8 cellular contexts compared by ENCODE assay signal in the genomic region with DNA sequence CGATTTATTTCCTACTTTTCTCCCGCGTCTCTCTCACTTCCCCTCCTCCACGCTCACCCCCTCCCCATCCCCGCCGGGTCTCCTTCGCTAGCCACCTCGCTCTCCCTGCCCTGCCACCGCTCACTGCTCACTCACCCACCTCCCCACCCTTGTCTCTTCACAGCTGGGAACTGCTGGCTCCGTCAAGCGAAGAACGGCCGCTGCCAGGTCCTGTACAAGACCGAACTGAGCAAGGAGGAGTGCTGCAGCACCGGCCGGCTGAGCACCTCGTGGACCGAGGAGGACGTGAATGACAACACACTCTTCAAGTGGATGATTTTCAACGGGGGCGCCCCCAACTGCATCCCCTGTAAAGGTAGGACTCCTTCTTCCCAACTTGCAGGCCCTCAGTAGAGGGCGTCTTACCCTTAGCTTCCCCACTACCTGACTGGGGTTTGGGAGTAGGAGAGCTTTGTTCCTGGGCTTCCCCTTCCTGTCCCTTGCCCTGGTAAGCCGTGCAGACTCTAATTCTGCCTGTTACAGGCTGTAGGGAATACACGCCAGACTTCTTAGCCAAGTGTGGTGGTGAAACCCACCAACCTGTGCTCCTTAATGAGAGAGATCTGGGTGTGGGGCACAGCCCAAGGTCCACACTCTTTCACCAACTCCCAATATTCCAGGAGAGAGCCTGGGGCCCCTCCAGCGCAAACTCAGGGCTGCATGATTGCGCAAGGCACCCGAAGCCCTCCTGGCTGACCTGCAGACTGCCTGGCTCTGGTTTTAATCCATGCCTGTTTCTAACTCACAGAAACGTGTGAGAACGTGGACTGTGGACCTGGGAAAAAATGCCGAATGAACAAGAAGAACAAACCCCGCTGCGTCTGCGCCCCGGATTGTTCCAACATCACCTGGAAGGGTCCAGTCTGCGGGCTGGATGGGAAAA. TPM values are rescaled to one million over a fixed set of nuclear protein-coding genes. Genes with fewer than 3 reads are reported as not detected.
DNase-seq lines count a peak whose midpoint lies in the region; ATAC-seq and TF ChIP-seq lines count a peak whose summit lies in the region.

No MANE protein-coding gene starts in this region.

- H3K4me1 Mint-ChIP-seq in chondrocyte (ENCODE audit: low read depth): peaks cover 36% of the 10 kb centered on the region

- 28 to 31% (median 31%) methylated on average over 35 of the region's 35 CpGs for WGBS in stomach, 5 donors

- H3K4me3 Mint-ChIP-seq in chondrocyte (ENCODE audit: unreplicated experiment): peak overlapping the region; percentile 82

- no peaks in the 10 kb centered on the region for H3K9me3 Mint-ChIP-seq in chondrocyte (ENCODE audit: low read depth)

- H3K27me3 ChIP-seq in Peyer's patch (no peaks in the 10 kb centered on the region), stomach (peaks cover 0 to 26% (median 0%) of the 10 kb centered on the region in 3 donors)

- intact Hi-C loops in left colon (cut with DNase I, micrococcal nuclease) (loop anchor here in 1 of 2 donors (10.0 kb wide), 1 partner anchor 742 kb away; no protein-coding TSS in a partner anchor), stomach (cut with DNase I; ENCODE audit: low total_unique reads) (loop anchor here (5.0 kb wide), 1 partner anchor 744 kb away; no protein-coding TSS in a partner anchor)

- DNase-seq in NCI-H82 (lab: John Stamatoyannopoulos, UW): peak; percentile 10
- DNase-seq in NCI-H82 treated with DMSO at 0.1 percent for 48 hours (lab: John Stamatoyannopoulos, UW; ENCODE audit: unreplicated experiment): no peak
- DNase-seq in Peyer's patch: peak in 2 of 3 donors; percentile 47 to 51
- DNase-seq in chondrocyte (ENCODE audit: low spot score): no peak
- peak; percentile 30 for DNase-seq in left colon
- peak; percentile 41 for DNase-seq in stomach
- no peak for DNase-seq in SIG-M5 (lab: John Stamatoyannopoulos, UW)

- TF ChIP-seq EP300 in stomach (IDR thresholded peaks at IDR 0.05): no peak

- H3K27me3 Mint-ChIP-seq in chondrocyte (ENCODE audit: low read depth): no peaks in the 10 kb centered on the region

- peak; percentile 58 for ATAC-seq in left colon
- no peak for ATAC-seq in GM18867 (IDR thresholded peaks at IDR 0.05; ENCODE audit: unreplicated experiment)

- no peak overlapping the region for H3K27ac ChIP-seq in Peyer's patch
- peak overlapping the region in 4 of 5 donors; percentile 42 to 87 (median 79) for H3K27ac ChIP-seq in stomach

- peak overlapping the region; percentile 36 to 58 (median 49) for H3K4me3 ChIP-seq in Peyer's patch
- peak overlapping the region; percentile 66 to 91 (median 84) for H3K4me3 ChIP-seq in stomach

- H3K27ac Mint-ChIP-seq in chondrocyte (ENCODE audit: unreplicated experiment): no peak overlapping the region

- TF ChIP-seq CTCF in Peyer's patch (IDR thresholded peaks at IDR 0.05) (no peak), chondrocyte (IDR thresholded peaks at IDR 0.05) (peak; percentile 69), stomach (IDR thresholded peaks at IDR 0.05) (no peak)

- no peaks in the 10 kb centered on the region for H3K36me3 Mint-ChIP-seq in chondrocyte (ENCODE audit: low read depth)

- no peaks in the 10 kb centered on the region for H3K36me3 ChIP-seq in Peyer's patch
- peaks cover 0 to 5% (median 2%) of the 10 kb centered on the region in 4 donors for H3K36me3 ChIP-seq in stomach

- peaks cover 0 to 28% (median 3%) of the 10 kb centered on the region in 4 donors for H3K4me1 ChIP-seq in Peyer's patch
- H3K4me1 ChIP-seq in stomach: peaks cover 14 to 42% (median 40%) of the 10 kb centered on the region in 4 donors

- TF ChIP-seq POLR2A in Peyer's patch (IDR thresholded peaks at IDR 0.05) (no peak), stomach (IDR thresholded peaks at IDR 0.05) (no peak)

- H3K9me3 ChIP-seq in Peyer's patch (no peaks in the 10 kb centered on the region), stomach (no peaks in the 10 kb centered on the region)

RNA-seq across cellular contexts. Expression of a gene that starts 2.5 kb away (rescaled TPM):
- total RNA-seq in Peyer's patch (10 to 100 TPM in 2 of 4 donors, 1 to 10 TPM in 2; 3.5 to 47.0 (median 10.9) TPM), chondrocyte (4.8 to 5.6 TPM (median 4.9 TPM) in 3 replicates), left colon (1 to 10 TPM; 1.3 to 4.2 TPM), stomach (10 to 100 TPM in 2 of 5 donors, 1 to 10 TPM in 3; 1.8 to 16.8 (median 9.3) TPM)
- polyA plus RNA-seq in stomach: 1 to 10 TPM; 4.1 to 9.6 (median 7.0) TPM

Comparison
In these comparisons a context has a peak if more than half of its experiments do, and no peak if none do; other contexts are left out.
1. DNase-seq: peak in NCI-H82 (single experiment), Peyer's patch (2 of 3), left colon (2 of 2) and stomach (single experiment); none in NCI-H82 treated with DMSO at 0.1 percent for 48 hours (single experiment), chondrocyte (single experiment) and SIG-M5 (single experiment).
2. H3K27ac ChIP-seq: peak in stomach (4 of 5); none in Peyer's patch (0 of 4).